Comparison of ENCODE assay signal across 8 cellular contexts in genomic region chrX:47513034-47513696, GRCh38. TPM values are rescaled to one million over a fixed set of nuclear protein-coding genes. Genes with fewer than 3 reads are reported as not detected.
A peak's percentile ranks its signal among the peaks of the same experiment; 100 is the strongest.
DNase-seq lines count a peak whose midpoint lies in the region; ATAC-seq and TF ChIP-seq lines count a peak whose summit lies in the region.
"Not testable (repeated sequence)": the region's sequence is repeated elsewhere in the genome, so short reads cannot be mapped to it uniquely, and the experiment has no call there.

No MANE protein-coding gene starts in this region.

- H2AFZ ChIP-seq in mesenchymal stem cell (ENCODE audit: low read depth, low read length) = not testable (repeated sequence)

- H3K4me1 ChIP-seq in BE2C; esophagus muscularis mucosa; mesenchymal stem cell (ENCODE audit: control insufficient read depth, insufficient read depth, low read depth, low read length); spleen: not testable (repeated sequence)

- not testable (repeated sequence) for H3K14ac ChIP-seq in mesenchymal stem cell (ENCODE audit: low read length in 2 of 2)

- H2BK5ac ChIP-seq in mesenchymal stem cell (ENCODE audit: low read depth, low read length, poor library complexity, severe bottlenecking) = not testable (repeated sequence)

- 43% methylated on average over 20 of the region's 67 CpGs for WGBS in esophagus muscularis mucosa
- WGBS in mesenchymal stem cell = 2% methylated on average over 20 of the region's 67 CpGs
- WGBS in spleen, 5 donors = 0 to 45% (median 1%) methylated on average over 3 to 36 of the region's 67 CpGs

- H3K18ac ChIP-seq in mesenchymal stem cell (ENCODE audit: low read depth in 1 of 2, low read length in 2 of 2) = not testable (repeated sequence)

- not testable (repeated sequence) for TF ChIP-seq CTCF in BE2C (IDR thresholded peaks at IDR 0.05; ENCODE audit: low read depth, low read length); esophagus muscularis mucosa (IDR thresholded peaks at IDR 0.05); spleen (IDR thresholded peaks at IDR 0.05 in 8 of 11, conservative IDR thresholded peaks at IDR 0.05 in 3 of 11)

- H2BK15ac ChIP-seq in mesenchymal stem cell (ENCODE audit: low read depth, poor library complexity, severe bottlenecking) = not testable (repeated sequence)

- H4K8ac ChIP-seq in mesenchymal stem cell (ENCODE audit: low read length) = not testable (repeated sequence)

- H3K27me3 Mint-ChIP-seq in activated naive CD8-positive, alpha-beta T cell = not testable (repeated sequence)

- not testable (repeated sequence) for H3K4ac ChIP-seq in mesenchymal stem cell (ENCODE audit: low read depth in 1 of 2, low read length in 2 of 2)

- not testable (repeated sequence) for H2BK12ac ChIP-seq in mesenchymal stem cell (ENCODE audit: low read length in 2 of 2)

- H3K4me3 Mint-ChIP-seq in activated naive CD8-positive, alpha-beta T cell = peak overlapping the region; percentile 88

- H3K9me3 Mint-ChIP-seq in activated naive CD8-positive, alpha-beta T cell (ENCODE audit: low read depth) = not testable (repeated sequence)

- not testable (repeated sequence) for H3K36me3 Mint-ChIP-seq in activated naive CD8-positive, alpha-beta T cell

- H3K4me3 ChIP-seq in BE2C (ENCODE audit: low read depth, low read length) (peak overlapping the region; percentile 69), SK-N-MC (peak overlapping the region; percentile 82), esophagus muscularis mucosa (peak overlapping the region; percentile 39 to 56 (median 45)), mesenchymal stem cell (ENCODE audit: insufficient read depth in 1 of 2, low read depth in 1 of 2, low read length in 2 of 2) (peak overlapping the region; percentile 51 to 66), spleen (peak overlapping the region in 6 of 8 donors; percentile 16 to 66 (median 31))

- peak overlapping the region; percentile 66 for H3K4me2 ChIP-seq in mesenchymal stem cell (ENCODE audit: low read length, poor library complexity, severe bottlenecking)

- not testable (repeated sequence) for H3K79me1 ChIP-seq in mesenchymal stem cell (replicated peaks; ENCODE audit: low read length, poor library complexity, severe bottlenecking)

- peak overlapping the region; percentile 66 for H3K9ac ChIP-seq in SK-N-MC (ENCODE audit: insufficient read length)
- H3K9ac ChIP-seq in mesenchymal stem cell (ENCODE audit: low read length) = peak overlapping the region; percentile 29

- ATAC-seq in GM19468 (IDR thresholded peaks at IDR 0.05; ENCODE audit: extremely low read depth, unreplicated experiment) = peak; percentile 29
- ATAC-seq in HG03442 (IDR thresholded peaks at IDR 0.05; ENCODE audit: unreplicated experiment) = peak; percentile 38

- DNase-seq in BE2C = peak; percentile 32
- DNase-seq in SK-N-MC (ENCODE audit: low read depth, low spot score); esophagus muscularis mucosa (ENCODE audit: extremely low spot score); mesenchymal stem cell; spleen: not testable (repeated sequence)

- not testable (repeated sequence) for H3K27me3 ChIP-seq in BE2C; esophagus muscularis mucosa; spleen (replicated peaks in 1 of 7)
- H3K27me3 ChIP-seq in mesenchymal stem cell (ENCODE audit: control insufficient read depth in 1 of 2, insufficient read depth in 1 of 2, low read length in 2 of 2) = peaks cover 0 to 16% of the 10 kb centered on the region in 2 experiments

- TF ChIP-seq EP300 in esophagus muscularis mucosa (IDR thresholded peaks at IDR 0.05) = not testable (repeated sequence)

- H2BK120ac ChIP-seq in mesenchymal stem cell (ENCODE audit: low read depth, low read length) = not testable (repeated sequence)

- peaks cover 22% of the 10 kb centered on the region for H3K4me1 Mint-ChIP-seq in activated naive CD8-positive, alpha-beta T cell (ENCODE audit: low read depth)

- intact Hi-C loops in esophagus muscularis mucosa (cut with DNase I); spleen (cut with DNase I; ENCODE audit: low total_unique reads): not testable (repeated sequence)

- not testable (repeated sequence) for H4K91ac ChIP-seq in mesenchymal stem cell (ENCODE audit: low read length)

- H2AK5ac ChIP-seq in mesenchymal stem cell (ENCODE audit: low read length, severe bottlenecking) = not testable (repeated sequence)

- not testable (repeated sequence) for H3K27ac ChIP-seq in SK-N-MC; esophagus muscularis mucosa (replicated peaks in 1 of 4); mesenchymal stem cell (ENCODE audit: low read length, poor library complexity, severe bottlenecking)
- peak overlapping the region in 3 of 8 donors; percentile 13 to 68 (median 37) for H3K27ac ChIP-seq in spleen

- not testable (repeated sequence) for H3K23ac ChIP-seq in mesenchymal stem cell (ENCODE audit: low read length in 2 of 2)

- H3K36me3 ChIP-seq in BE2C; SK-N-MC (ENCODE audit: insufficient read depth, low read length); esophagus muscularis mucosa; mesenchymal stem cell (ENCODE audit: control insufficient read depth in 1 of 2, insufficient read depth in 2 of 2, low read depth in 1 of 2, low read length in 2 of 2); spleen: not testable (repeated sequence)

- not testable (repeated sequence) for TF ChIP-seq POLR2A in esophagus muscularis mucosa (IDR thresholded peaks at IDR 0.05; ENCODE audit: low read depth); spleen (IDR thresholded peaks at IDR 0.05)

- H3K27ac Mint-ChIP-seq in activated naive CD8-positive, alpha-beta T cell = peak overlapping the region; percentile 43

- not testable (repeated sequence) for H3K9me3 ChIP-seq in BE2C; SK-N-MC (ENCODE audit: low read depth, low read length); esophagus muscularis mucosa; mesenchymal stem cell (ENCODE audit: control insufficient read depth, low read length); spleen

RNA-seq across cellular contexts. Expression of gene ZNF41, which starts 30.1 kb away (rescaled TPM):
- 5.9 TPM for polyA plus RNA-seq in BE2C (2012; ENCODE audit: insufficient read depth, insufficient read length, low read depth)
- total RNA-seq in esophagus muscularis mucosa (1 to 10 TPM; 7.5 to 9.0 (median 7.6) TPM), spleen (10 to 100 TPM; 10.6 to 17.0 (median 13.5) TPM)
- 3.6 TPM for polyA plus RNA-seq in mesenchymal stem cell (2013, experiment 1 of 2)
- polyA plus RNA-seq in mesenchymal stem cell (2013, experiment 2 of 2) = 3.9 TPM
- 1 to 10 TPM; 2.4 to 3.6 (median 3.2) TPM for polyA plus RNA-seq in spleen

RNA-seq across cellular contexts. Expression of gene ARAF, which starts 47.8 kb away (rescaled TPM):
- polyA plus RNA-seq in BE2C (2012; ENCODE audit: insufficient read depth, insufficient read length, low read depth) = 90.3 TPM
- total RNA-seq in esophagus muscularis mucosa (10 to 100 TPM; 39.3 to 49.6 (median 42.8) TPM), spleen (10 to 100 TPM; 54.9 to 88.8 (median 76.9) TPM)
- polyA plus RNA-seq in mesenchymal stem cell (2013, experiment 1 of 2) = 54.0 TPM
- polyA plus RNA-seq in mesenchymal stem cell (2013, experiment 2 of 2) = 53.1 TPM
- 10 to 100 TPM; 32.9 to 97.4 (median 81.6) TPM for polyA plus RNA-seq in spleen

Comparison
In these comparisons a context has a peak if more than half of its experiments do, and no peak if none do; other contexts are left out.
1. H3K4me3 ChIP-seq: peak in every context shown above with its lines; median percentile 82 in SK-N-MC; 69 in BE2C; 58 in mesenchymal stem cell; 45 in esophagus muscularis mucosa; 31 in spleen.